In genomic region chr7:137440434-137440830, GRCh38 we compare ENCODE assay signal across 24 cellular contexts.
DNase-seq lines count a peak whose midpoint lies in the region; ATAC-seq and TF ChIP-seq lines count a peak whose summit lies in the region.
"Had no signal": no experiment of that assay in that cellular context is flagged by ENCODE, and none has a peak within 500 bp of the region (broad histone marks: within the 10 kb centered on the region; RNA-seq: fewer than 3 reads in every experiment).

No MANE protein-coding gene starts in this region.

- CTCF ChIA-PET in Calu3 (lab: Charles Lee), result no interaction called here

- H3K4me1 ChIP-seq in cardiac muscle cell (ENCODE audit: low read depth), result peaks cover 29% of the 10 kb centered on the region
- H3K4me1 ChIP-seq in heart left ventricle, result peaks cover 0 to 17% (median 0%) of the 10 kb centered on the region in 12 donors
- H3K4me1 ChIP-seq: prostate gland had no signal

- no peak overlapping the region for H3K27ac Mint-ChIP-seq in Calu3 (ENCODE audit: unreplicated experiment)
- H3K27ac Mint-ChIP-seq: activated naive CD4-positive, alpha-beta T cell treated with anti-CD3 and anti-CD28 coated beads for 36 hours; activated T-cell treated with anti-CD3 and anti-CD28 coated beads, Interleukin-2, amount 50 U/mL, for 72 hours; B cell; HFFc6 had no signal

- no peaks in the 10 kb centered on the region for H3K27me3 Mint-ChIP-seq in Calu3 (ENCODE audit: unreplicated experiment)
- H3K27me3 Mint-ChIP-seq: B cell had no signal

- TF ChIP-seq CTCF in cardiac muscle cell (IDR thresholded peaks at IDR 0.05; ENCODE audit: low read depth, low read length) (no peak), heart left ventricle (IDR thresholded peaks at IDR 0.05) (no peak), Calu3 (IDR thresholded peaks at IDR 0.05; ENCODE audit: unreplicated experiment) (no peak)

- H3K9me3 ChIP-seq in cardiac muscle cell (ENCODE audit: low read depth) (no peaks in the 10 kb centered on the region), heart left ventricle (no peaks in the 10 kb centered on the region)
- H3K9me3 ChIP-seq: gastroesophageal sphincter, prostate gland, thyroid gland had no signal

- H3K36me3 ChIP-seq in cardiac muscle cell (no peaks in the 10 kb centered on the region), heart left ventricle (no peaks in the 10 kb centered on the region)
- H3K36me3 ChIP-seq: gastroesophageal sphincter, prostate gland, thyroid gland had no signal

- intact Hi-C loops in heart left ventricle (cut with DNase I), result no loop called here
- intact Hi-C loops in Calu3 (cut with micrococcal nuclease; ENCODE audit: unreplicated experiment), result no loop called here

- DNase-seq in cardiac muscle cell (ENCODE audit: low read depth in 1 of 2, low spot score in 1 of 2) (no peak), heart left ventricle (no peak), midbrain (lab: John Stamatoyannopoulos, UW) (peak; percentile 58), NCI-H1092 (lab: John Stamatoyannopoulos, UW) (no peak), Calu3 (no peak), NCI-H446 (lab: John Stamatoyannopoulos, UW) (no peak)
- no peak for DNase-seq in stimulated activated CD8-positive, alpha-beta memory T cell treated with anti-CD3 and anti-CD28 coated beads, Interleukin-4, amount 100 ng/mL, for 48 hours
- DNase-seq: activated CD4-positive, alpha-beta T cell treated with anti-CD3 and anti-CD28 coated beads for 1 hour; activated naive CD4-positive, alpha-beta T cell treated with anti-CD3 and anti-CD28 coated beads for 36 hours; activated T-cell treated with anti-CD3 and anti-CD28 coated beads, Interleukin-2, amount 50 U/mL, for 72 hours; effector CD8-positive, alpha-beta T cell; HFFc6; KBM-7; kidney glomerular epithelial cell; NCI-H1694; NCI-H82; small intestine; stimulated activated naive CD4-positive, alpha-beta T cell had no signal

- H3K27ac ChIP-seq in cardiac muscle cell (peak overlapping the region; percentile 91), heart left ventricle (peak overlapping the region in 6 of 12 donors; percentile 5 to 49 (median 34)), cingulate gyrus (ENCODE audit: low read depth, low read length) (peak overlapping the region; percentile 76)
- H3K27ac ChIP-seq: gastroesophageal sphincter, prostate gland, thyroid gland had no signal

- H3K4me1 Mint-ChIP-seq in Calu3 (ENCODE audit: low read depth, unreplicated experiment), result no peaks in the 10 kb centered on the region
- H3K4me1 Mint-ChIP-seq: B cell had no signal

- WGBS in heart left ventricle, 4 donors, result 56 to 75% (median 66%) methylated on average over 3 of the region's 3 CpGs

- peaks cover 4% of the 10 kb centered on the region for H3K9me3 Mint-ChIP-seq in Calu3 (ENCODE audit: low read depth, unreplicated experiment)
- H3K9me3 Mint-ChIP-seq: activated naive CD4-positive, alpha-beta T cell treated with anti-CD3 and anti-CD28 coated beads for 36 hours had no signal

- no peak overlapping the region for H3K4me3 ChIP-seq in cardiac muscle cell
- H3K4me3 ChIP-seq in heart left ventricle, result no peak overlapping the region
- H3K4me3 ChIP-seq: gastroesophageal sphincter, prostate gland, thyroid gland had no signal

- H3K36me3 Mint-ChIP-seq in Calu3 (ENCODE audit: insufficient read depth, unreplicated experiment), result no peaks in the 10 kb centered on the region

- BruUV-seq in Calu3 (replicated peaks; lab: Mats Ljungman, UMichigan), result no TSS peak

- H3K27me3 ChIP-seq in cardiac muscle cell (no peaks in the 10 kb centered on the region), heart left ventricle (no peaks in the 10 kb centered on the region)
- H3K27me3 ChIP-seq: gastroesophageal sphincter, thyroid gland had no signal

- no peak for ATAC-seq in heart left ventricle
- ATAC-seq: activated T-cell treated with anti-CD3 and anti-CD28 coated beads, Interleukin-2, amount 50 U/mL, for 72 hours; esophagus mucosa; gastroesophageal sphincter had no signal

- no peak overlapping the region for H3K4me3 Mint-ChIP-seq in Calu3 (ENCODE audit: low read depth, unreplicated experiment)
- H3K4me3 Mint-ChIP-seq: activated naive CD4-positive, alpha-beta T cell treated with anti-CD3 and anti-CD28 coated beads for 36 hours; activated T-cell treated with anti-CD3 and anti-CD28 coated beads, Interleukin-2, amount 50 U/mL, for 72 hours; B cell; HFFc6 had no signal

- no peak for TF ChIP-seq POLR2A in heart left ventricle (IDR thresholded peaks at IDR 0.05)
